Comparison of ENCODE assay signal across 8 cellular contexts in the genomic region with DNA sequence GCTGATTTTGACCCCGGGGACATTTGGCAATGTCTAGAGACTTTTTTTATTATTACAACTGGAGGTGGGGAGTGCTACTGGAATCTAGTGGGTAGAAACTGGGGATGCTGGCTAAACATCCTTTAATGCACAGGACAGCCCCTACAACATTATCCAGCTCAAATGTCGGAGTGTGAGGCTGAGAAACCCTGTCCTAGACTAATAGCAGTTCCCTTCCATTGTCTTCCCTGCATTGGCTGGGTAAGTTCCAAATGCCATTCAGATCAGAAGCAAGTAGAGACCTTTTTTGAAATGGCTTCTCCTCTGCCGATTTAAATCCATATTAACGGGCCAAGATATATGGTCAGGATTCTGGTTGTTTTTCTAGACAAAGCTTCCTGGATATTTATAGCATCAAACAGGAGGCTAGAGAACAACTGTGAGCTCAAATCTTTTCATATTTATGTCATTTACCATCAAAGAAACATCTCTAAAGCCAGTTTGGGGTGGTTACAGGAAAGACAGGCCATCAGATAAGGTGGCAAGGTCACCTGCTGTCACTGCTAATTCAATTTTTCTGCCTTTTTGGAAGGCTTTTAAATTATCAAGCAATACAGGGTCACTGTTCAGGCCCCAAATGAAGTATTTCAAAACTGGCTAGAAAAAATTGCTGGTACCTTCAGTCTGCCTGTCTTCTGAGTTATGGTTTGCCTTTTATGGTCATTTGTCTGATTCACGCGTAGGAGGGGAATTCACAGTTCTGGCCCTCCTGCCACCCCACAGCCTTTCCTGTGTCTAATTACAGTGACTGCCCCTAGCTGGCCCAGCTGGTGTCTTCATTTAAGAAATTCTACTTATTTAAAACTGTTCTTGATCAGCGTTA. TPM values are rescaled to one million over a fixed set of nuclear protein-coding genes. Genes with fewer than 3 reads are reported as not detected.
A peak's percentile ranks its signal among the peaks of the same experiment; 100 is the strongest.
DNase-seq lines count a peak whose midpoint lies in the region; ATAC-seq and TF ChIP-seq lines count a peak whose summit lies in the region.

No MANE protein-coding gene starts in this region.

- CTCF ChIA-PET in GM10248 (lab: Yijun Ruan, JAX), result interaction anchor here (0.6 to 8.8 kb wide), 10 partner anchors 9 to 102 kb away, joined by 3 to 76 read pairs (median 3); no protein-coding TSS in a partner anchor

- H3K9me3 ChIP-seq in HUES6 (ENCODE audit: control insufficient read depth, insufficient read depth, low read depth, low read length), result no peaks in the 10 kb centered on the region

- ATAC-seq in GM21515 (IDR thresholded peaks at IDR 0.05; ENCODE audit: unreplicated experiment) (peak; percentile 80), left ventricle myocardium superior (no peak)

- H3K4me3 ChIP-seq in HUES6 (ENCODE audit: low read depth, low read length) (no peak overlapping the region), foreskin fibroblast (ENCODE audit: low read depth in 1 of 2, low read length in 2 of 2) (no peak overlapping the region)

- TF ChIP-seq CTCF in GM10248 (IDR thresholded peaks at IDR 0.05; ENCODE audit: control extremely low read depth, extremely low read depth, low read depth, missing control alignments) (no peak), foreskin fibroblast (IDR thresholded peaks at IDR 0.05; ENCODE audit: low read depth, low read length) (no peak)

- DNase-seq in GM10248 (ENCODE audit: extremely low spot score) (peak; percentile 83), foreskin fibroblast (peak; percentile 57 to 66), left ventricle myocardium superior (no peak), NCI-H82 (lab: John Stamatoyannopoulos, UW) (no peak)
- DNase-seq in activated CD8-positive, alpha-beta memory T cell treated with anti-CD3 and anti-CD28 coated beads, Interleukin-2, amount 50 U/mL, for 4 hours, result peak; percentile 29
- peak; percentile 41 for DNase-seq in stimulated activated CD4-positive, alpha-beta T cell treated with anti-CD3 and anti-CD28 coated beads, Interleukin-4, amount 100 ng/mL, for 24 hours

- H3K27me3 ChIP-seq in HUES6 (ENCODE audit: control insufficient read depth, insufficient read depth, low read length), result no peaks in the 10 kb centered on the region

- peaks cover 89% of the 10 kb centered on the region for H3K36me3 ChIP-seq in HUES6 (ENCODE audit: control insufficient read depth, insufficient read depth, low read length)

- POLR2A ChIA-PET in GM10248 (lab: Yijun Ruan, JAX), result no interaction called here

- intact Hi-C loops in left ventricle myocardium superior (cut with micrococcal nuclease), result no loop called here

- no peaks in the 10 kb centered on the region; the same call in 1 of the 2 replicates for H3K4me1 ChIP-seq in HUES6 (ENCODE audit: control insufficient read depth, insufficient read depth, low read length)

- H3K9ac ChIP-seq in HUES6 (ENCODE audit: low read length), result no peak overlapping the region

- H3K27ac ChIP-seq in HUES6 (ENCODE audit: low read depth, low read length), result peak overlapping the region; percentile 56; the same call in 1 of the 2 replicates

RNA-seq across cellular contexts. Expression of a gene that starts 20.1 kb away (rescaled TPM):
- 0.30 TPM for total RNA-seq in left ventricle myocardium superior

RNA-seq across cellular contexts. Expression of a gene that starts 57.1 kb away (rescaled TPM):
- total RNA-seq in left ventricle myocardium superior, result 60.6 TPM

RNA-seq across cellular contexts. Expression of a gene that starts 58.4 kb away (rescaled TPM):
- total RNA-seq in left ventricle myocardium superior, result 17.1 TPM

RNA-seq across cellular contexts. Expression of a gene that starts 59.4 kb away (rescaled TPM):
- total RNA-seq in left ventricle myocardium superior, result 23.7 TPM

Comparison
In these comparisons a context has a peak if more than half of its experiments do, and no peak if none do; other contexts are left out.
1. DNase-seq: peak in GM10248 (single experiment), activated CD8-positive, alpha-beta memory T cell treated with anti-CD3 and anti-CD28 coated beads, Interleukin-2, amount 50 U/mL, for 4 hours (single experiment), foreskin fibroblast (2 of 2) and stimulated activated CD4-positive, alpha-beta T cell treated with anti-CD3 and anti-CD28 coated beads, Interleukin-4, amount 100 ng/mL, for 24 hours (single experiment); none in left ventricle myocardium superior (single experiment) and NCI-H82 (single experiment).